Comparison of ENCODE assay signal across 12 cellular contexts in genomic region chr6:1701668-1702353, GRCh38.
DNase-seq lines count a peak whose midpoint lies in the region; ATAC-seq and TF ChIP-seq lines count a peak whose summit lies in the region.
"Had no signal": no experiment of that assay in that cellular context is flagged by ENCODE, and none has a peak within 500 bp of the region (broad histone marks: within the 10 kb centered on the region; RNA-seq: fewer than 3 reads in every experiment).

No MANE protein-coding gene starts in this region.

- H3K27ac ChIP-seq in ACC112 (ENCODE audit: low read depth, low read length) (peak overlapping the region; percentile 84), epithelial cell of prostate (peak overlapping the region; percentile 67), OCI-LY7 (ENCODE audit: low read depth, low read length, poor library complexity, severe bottlenecking) (no peak overlapping the region)

- no peak overlapping the region for H3K4me2 ChIP-seq in OCI-LY7 (ENCODE audit: low read length)

- CTCF ChIA-PET in OCI-LY7 (lab: Charles Lee; ENCODE audit: unreplicated experiment): no interaction called here

- H3K9me3 ChIP-seq in OCI-LY7 (ENCODE audit: low read length): no peaks in the 10 kb centered on the region
- H3K9me3 ChIP-seq: BE2C had no signal

- POLR2A ChIA-PET in OCI-LY7 (lab: Charles Lee): no interaction called here

- no peaks in the 10 kb centered on the region for H3K36me3 Mint-ChIP-seq in nephron (ENCODE audit: low read depth)

- ATAC-seq in left lobe of liver: no peak
- no peak for ATAC-seq in GM21447 (IDR thresholded peaks at IDR 0.05; ENCODE audit: unreplicated experiment)
- no peak for ATAC-seq in GM19467 (IDR thresholded peaks at IDR 0.05; ENCODE audit: unreplicated experiment)

- intact Hi-C loops in OCI-LY7 (cut with micrococcal nuclease; ENCODE audit: unreplicated experiment): no loop called here

- H3K36me3 ChIP-seq in ACC112 (ENCODE audit: insufficient read depth, low read length): no peaks in the 10 kb centered on the region
- H3K36me3 ChIP-seq in OCI-LY7 (ENCODE audit: insufficient read depth, low read length): no peaks in the 10 kb centered on the region
- H3K36me3 ChIP-seq: BE2C had no signal

- H3K27me3 ChIP-seq in ACC112 (ENCODE audit: insufficient read depth, low read length): no peaks in the 10 kb centered on the region
- H3K27me3 ChIP-seq: BE2C had no signal

- H2AFZ ChIP-seq in ACC112 (ENCODE audit: low read length, unreplicated experiment) (peak overlapping the region; percentile 61), OCI-LY7 (ENCODE audit: low read length) (no peak overlapping the region)

- H3K9me3 Mint-ChIP-seq in nephron: no peaks in the 10 kb centered on the region
- H3K9me3 Mint-ChIP-seq: activated naive CD4-positive, alpha-beta T cell treated with anti-CD3 and anti-CD28 coated beads, Interleukin-2, amount 50 U/mL, for 24 hours had no signal

- H3K4me3 ChIP-seq in ACC112 (ENCODE audit: low read depth, low read length) (peak overlapping the region; percentile 58), OCI-LY7 (ENCODE audit: low read depth, low read length, poor library complexity, severe bottlenecking) (no peak overlapping the region)

- no peaks in the 10 kb centered on the region for H4K20me1 ChIP-seq in OCI-LY7 (ENCODE audit: insufficient read depth, low read length)

- H3K27ac Mint-ChIP-seq in nephron: peak overlapping the region in 2 of 3 experiments; percentile 0 to 56

- BruUV-seq in OCI-LY7 (replicated peaks; lab: Mats Ljungman, UMichigan): no TSS peak

- H3K4me1 ChIP-seq in ACC112 (ENCODE audit: control insufficient read depth, insufficient read depth, low read length, unreplicated experiment): peaks cover 22% of the 10 kb centered on the region
- no peaks in the 10 kb centered on the region for H3K4me1 ChIP-seq in OCI-LY7 (ENCODE audit: insufficient read depth, low read length, poor library complexity, severe bottlenecking)

- peaks cover 18% of the 10 kb centered on the region for H3K27me3 Mint-ChIP-seq in nephron (ENCODE audit: low read depth)
- H3K27me3 Mint-ChIP-seq: activated naive CD4-positive, alpha-beta T cell treated with anti-CD3 and anti-CD28 coated beads, Interleukin-2, amount 50 U/mL, for 24 hours had no signal

- H3K4me1 Mint-ChIP-seq in nephron: peaks cover 31% of the 10 kb centered on the region
- H3K4me1 Mint-ChIP-seq: activated naive CD4-positive, alpha-beta T cell treated with anti-CD3 and anti-CD28 coated beads, Interleukin-2, amount 50 U/mL, for 24 hours had no signal

- peak overlapping the region in 1 of 3 experiments; percentile 3 for H3K4me3 Mint-ChIP-seq in nephron
- H3K4me3 Mint-ChIP-seq: activated naive CD4-positive, alpha-beta T cell treated with anti-CD3 and anti-CD28 coated beads, Interleukin-2, amount 50 U/mL, for 24 hours had no signal

- no peaks in the 10 kb centered on the region for H3K9me2 ChIP-seq in OCI-LY7 (ENCODE audit: insufficient read depth, low read length)

- DNase-seq in HT1080 (ENCODE audit: low read depth): peak; percentile 82
- peak; percentile 41 for DNase-seq in epithelial cell of prostate (ENCODE audit: low read depth, low spot score)
- no peak for DNase-seq in left lobe of liver (ENCODE audit: low spot score)
- DNase-seq in OCI-LY7 (ENCODE audit: low spot score): no peak
- DNase-seq: activated CD4-positive, CD25-positive, alpha-beta regulatory T cell treated with anti-CD3 and anti-CD28 coated beads, Interleukin-2, amount 50 U/mL, for 72 hours; BE2C; foreskin melanocyte had no signal

- TF ChIP-seq CTCF in nephron (IDR thresholded peaks at IDR 0.05; ENCODE audit: unreplicated experiment in 3 of 3) (no peak), OCI-LY7 (conservative IDR thresholded peaks at IDR 0.05; ENCODE audit: low read length) (no peak)

- H3K79me2 ChIP-seq in ACC112 (ENCODE audit: control insufficient read depth, insufficient read depth, low read length, unreplicated experiment) (no peaks in the 10 kb centered on the region), OCI-LY7 (ENCODE audit: insufficient read depth, low read depth, low read length) (no peaks in the 10 kb centered on the region)

Comparison
In these comparisons a context has a peak if more than half of its experiments do, and no peak if none do; other contexts are left out.
1. DNase-seq: peak in HT1080 (single experiment) and epithelial cell of prostate (single experiment); none in left lobe of liver (single experiment) and OCI-LY7 (single experiment).